Comparison of ENCODE assay signal across 8 cellular contexts in the genomic region with DNA sequence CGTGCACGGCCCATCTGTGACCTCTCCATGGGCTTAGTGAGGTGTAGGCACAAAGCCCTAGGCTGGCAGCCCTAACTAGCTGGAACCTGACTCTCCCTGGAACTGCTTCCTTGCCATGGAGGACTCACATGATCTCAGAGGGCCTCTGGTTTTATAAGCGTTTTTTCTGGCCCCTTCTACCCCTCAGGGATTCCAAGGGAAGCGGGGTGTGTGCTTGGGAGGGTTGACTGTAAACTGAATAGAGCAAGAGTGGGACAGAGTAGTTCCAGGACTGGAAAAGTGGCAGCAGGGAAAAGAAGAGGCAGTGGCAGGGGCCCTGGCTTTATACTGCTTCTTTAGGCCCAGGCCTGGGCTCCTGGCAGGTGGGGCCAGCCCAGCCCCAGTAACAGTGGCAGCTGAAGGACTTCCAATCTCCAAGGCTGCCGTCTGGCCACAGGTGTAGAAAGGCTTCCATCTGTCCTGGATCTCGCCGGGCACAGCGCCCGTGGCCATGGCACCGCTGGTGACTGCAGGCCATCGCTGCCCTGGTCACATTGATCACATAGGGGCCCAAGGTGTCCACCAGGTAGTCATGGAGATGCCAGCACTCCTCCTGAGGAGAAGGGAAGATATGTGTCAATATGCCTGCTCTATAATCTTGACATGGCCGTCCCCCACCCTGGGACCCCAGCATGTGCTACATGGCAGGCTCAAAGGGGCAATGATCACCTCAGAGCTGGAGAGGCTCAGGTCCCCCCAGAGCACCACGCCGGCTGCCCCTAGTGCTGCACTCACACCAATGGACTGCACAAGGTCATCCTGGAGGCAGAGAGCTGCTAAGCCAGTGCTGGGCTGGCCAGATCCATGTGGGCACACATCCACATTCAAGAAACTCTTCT. TPM values are rescaled to one million over a fixed set of nuclear protein-coding genes. Genes with fewer than 3 reads are reported as not detected.
A peak's percentile ranks its signal among the peaks of the same experiment; 100 is the strongest.
DNase-seq lines count a peak whose midpoint lies in the region; ATAC-seq, FAIRE-seq and TF ChIP-seq lines count a peak whose summit lies in the region.

No MANE protein-coding gene starts in this region.

- no peaks in the 10 kb centered on the region for H3K9me3 Mint-ChIP-seq in activated T-helper 1 cell treated with anti-CD3 and anti-CD28 coated beads, Interleukin-12 subunit alpha, Interleukin-12 subunit beta, Interleukin-2, Interleukin-4 antibody, amounts not matched to agents 30 ng/mL and 10 ng/mL and 1 ng/mL, durations not matched to agents 14 hours and 24 hours and 36 hours

- H3K36me3 Mint-ChIP-seq in activated T-helper 1 cell treated with anti-CD3 and anti-CD28 coated beads, Interleukin-12 subunit alpha, Interleukin-12 subunit beta, Interleukin-2, Interleukin-4 antibody, amounts not matched to agents 30 ng/mL and 10 ng/mL and 1 ng/mL, durations not matched to agents 14 hours and 24 hours and 36 hours (ENCODE audit: low read depth): peaks cover 13% of the 10 kb centered on the region

- FAIRE-seq in HTR-8/SVneo (lab: Jason Lieb, UNC): peak; percentile 60

- H3K36me3 ChIP-seq in hepatocyte (replicated peaks; ENCODE audit: insufficient read depth, low read depth) (no peaks in the 10 kb centered on the region), spleen (peaks cover 0 to 35% (median 22%) of the 10 kb centered on the region in 6 donors)

- DNase-seq in HTR-8/SVneo (ENCODE audit: insufficient read length, low spot score) (no peak), hepatocyte (ENCODE audit: low spot score) (no peak), spleen (peak; percentile 86), COLO829 (ENCODE audit: low spot score) (no peak), head of caudate nucleus (no peak)
- DNase-seq in activated T-helper 1 cell treated with anti-CD3 and anti-CD28 coated beads, Interleukin-12 subunit alpha, Interleukin-12 subunit beta, Interleukin-2, Interleukin-4 antibody, amounts not matched to agents 30 ng/mL and 10 ng/mL and 1 ng/mL, durations not matched to agents 14 hours and 24 hours and 36 hours (ENCODE audit: low spot score): no peak
- DNase-seq in stimulated activated CD4-positive, alpha-beta T cell treated with anti-CD3 and anti-CD28 coated beads, Interleukin-2, amount 100 ng/mL, for 48 hours: no peak

- H3K27me3 ChIP-seq in hepatocyte (no peaks in the 10 kb centered on the region), spleen (replicated peaks in 1 of 7) (no peaks in the 10 kb centered on the region)

- H3K4me3 Mint-ChIP-seq in activated T-helper 1 cell treated with anti-CD3 and anti-CD28 coated beads, Interleukin-12 subunit alpha, Interleukin-12 subunit beta, Interleukin-2, Interleukin-4 antibody, amounts not matched to agents 30 ng/mL and 10 ng/mL and 1 ng/mL, durations not matched to agents 14 hours and 24 hours and 36 hours: peak overlapping the region; percentile 96

- H3K27ac ChIP-seq in hepatocyte (peak overlapping the region; percentile 71), spleen (peak overlapping the region; percentile 45 to 88 (median 77))

- H3K4me1 ChIP-seq in hepatocyte (ENCODE audit: insufficient read depth) (peaks cover 18% of the 10 kb centered on the region), spleen (peaks cover 17 to 46% (median 32%) of the 10 kb centered on the region in 6 donors)

- no peak for ATAC-seq in HG03457 (IDR thresholded peaks at IDR 0.05; ENCODE audit: unreplicated experiment)

- H3K4me2 ChIP-seq in hepatocyte: peak overlapping the region; percentile 82

- H2AFZ ChIP-seq in hepatocyte: peak overlapping the region; percentile 54

- no peak for TF ChIP-seq CTCF in hepatocyte (IDR thresholded peaks at IDR 0.05; ENCODE audit: poor library complexity)
- no peak for TF ChIP-seq CTCF in spleen (IDR thresholded peaks at IDR 0.05 in 8 of 11, conservative IDR thresholded peaks at IDR 0.05 in 3 of 11)

- H3K9me2 ChIP-seq in hepatocyte (replicated peaks; ENCODE audit: insufficient read depth): no peaks in the 10 kb centered on the region

- intact Hi-C loops in activated T-helper 1 cell treated with anti-CD3 and anti-CD28 coated beads, Interleukin-12 subunit alpha, Interleukin-12 subunit beta, Interleukin-2, Interleukin-4 antibody, amounts not matched to agents 30 ng/mL and 10 ng/mL and 1 ng/mL, durations not matched to agents 14 hours and 24 hours and 36 hours (cut with micrococcal nuclease): loop anchor here (1.0 to 2.0 kb wide), 11 partner anchors 28 to 822 kb away; a partner anchor contains a TSS
- intact Hi-C loops in spleen (cut with DNase I; ENCODE audit: low total_unique reads): no loop called here
- intact Hi-C loops in head of caudate nucleus (cut with DNase I): loop anchor here (5.0 kb wide), 1 partner anchor 34 kb away; a partner anchor contains a TSS

- peak overlapping the region; percentile 83 for H3K27ac Mint-ChIP-seq in activated T-helper 1 cell treated with anti-CD3 and anti-CD28 coated beads, Interleukin-12 subunit alpha, Interleukin-12 subunit beta, Interleukin-2, Interleukin-4 antibody, amounts not matched to agents 30 ng/mL and 10 ng/mL and 1 ng/mL, durations not matched to agents 14 hours and 24 hours and 36 hours

- H4K20me1 ChIP-seq in hepatocyte (ENCODE audit: insufficient read depth, poor library complexity, severe bottlenecking): no peaks in the 10 kb centered on the region

- 83% methylated on average over 14 of the region's 14 CpGs for WGBS in hepatocyte (ENCODE audit: low lambda C conversion rate, missing lambda C conversion rate)
- WGBS in spleen, 5 donors: 62 to 74% (median 73%) methylated on average over 12 to 14 of the region's 14 CpGs

- H3K27me3 Mint-ChIP-seq in activated T-helper 1 cell treated with anti-CD3 and anti-CD28 coated beads, Interleukin-12 subunit alpha, Interleukin-12 subunit beta, Interleukin-2, Interleukin-4 antibody, amounts not matched to agents 30 ng/mL and 10 ng/mL and 1 ng/mL, durations not matched to agents 14 hours and 24 hours and 36 hours (ENCODE audit: insufficient read depth): no peaks in the 10 kb centered on the region

- no peak for TF ChIP-seq POLR2A in spleen (IDR thresholded peaks at IDR 0.05)

- H3K9me3 ChIP-seq in hepatocyte (ENCODE audit: low read depth): no peaks in the 10 kb centered on the region
- H3K9me3 ChIP-seq in spleen: no peaks in the 10 kb centered on the region

- peaks cover 17% of the 10 kb centered on the region for H3K4me1 Mint-ChIP-seq in activated T-helper 1 cell treated with anti-CD3 and anti-CD28 coated beads, Interleukin-12 subunit alpha, Interleukin-12 subunit beta, Interleukin-2, Interleukin-4 antibody, amounts not matched to agents 30 ng/mL and 10 ng/mL and 1 ng/mL, durations not matched to agents 14 hours and 24 hours and 36 hours (ENCODE audit: low read depth)

- H3K4me3 ChIP-seq in hepatocyte: no peak overlapping the region
- H3K4me3 ChIP-seq in spleen: peak overlapping the region in 5 of 8 donors; percentile 96 to 100 (median 98)

- H3K79me2 ChIP-seq in hepatocyte: peaks cover 16% of the 10 kb centered on the region

RNA-seq across cellular contexts. Expression of a gene that starts 0.9 kb away (rescaled TPM):
- 215 TPM in 2 replicates for total RNA-seq in activated T-helper 1 cell treated with anti-CD3 and anti-CD28 coated beads, Interleukin-12 subunit alpha, Interleukin-12 subunit beta, Interleukin-2, Interleukin-4 antibody, amounts not matched to agents 30 ng/mL and 10 ng/mL and 1 ng/mL, durations not matched to agents 14 hours and 24 hours and 36 hours
- total RNA-seq in hepatocyte (37.0 and 41.4 TPM in 2 replicates), spleen (10 to 100 TPM; 40.2 to 67.6 (median 48.0) TPM)
- polyA plus RNA-seq in hepatocyte (71.6 and 76.2 TPM in 2 replicates), spleen (10 to 100 TPM; 58.4 to 76.7 (median 74.8) TPM)

RNA-seq across cellular contexts. Expression of a gene that starts 6.0 kb away (rescaled TPM):
- 7.9 and 8.0 TPM in 2 replicates for total RNA-seq in activated T-helper 1 cell treated with anti-CD3 and anti-CD28 coated beads, Interleukin-12 subunit alpha, Interleukin-12 subunit beta, Interleukin-2, Interleukin-4 antibody, amounts not matched to agents 30 ng/mL and 10 ng/mL and 1 ng/mL, durations not matched to agents 14 hours and 24 hours and 36 hours
- total RNA-seq in hepatocyte (3.7 and 9.0 TPM in 2 replicates), spleen (1 to 10 TPM in 6 of 7 donors, under 1 TPM in 1; 0.73 to 3.8 (median 2.7) TPM)
- polyA plus RNA-seq in hepatocyte (5.6 and 7.0 TPM in 2 replicates), spleen (1 to 10 TPM; 1.4 to 2.4 (median 2.1) TPM)

RNA-seq across cellular contexts. Expression of a gene that starts 6.0 kb away (rescaled TPM):
- 18.1 and 19.6 TPM in 2 replicates for total RNA-seq in activated T-helper 1 cell treated with anti-CD3 and anti-CD28 coated beads, Interleukin-12 subunit alpha, Interleukin-12 subunit beta, Interleukin-2, Interleukin-4 antibody, amounts not matched to agents 30 ng/mL and 10 ng/mL and 1 ng/mL, durations not matched to agents 14 hours and 24 hours and 36 hours
- total RNA-seq in hepatocyte: 6.7 and 7.1 TPM in 2 replicates
- 17.0 and 19.5 TPM in 2 replicates for polyA plus RNA-seq in hepatocyte
- total RNA-seq in spleen: 10 to 100 TPM in 6 of 7 donors, 1 to 10 TPM in 1; 7.8 to 15.1 (median 11.8) TPM
- 10 to 100 TPM; 12.4 to 15.5 (median 15.2) TPM for polyA plus RNA-seq in spleen

RNA-seq across cellular contexts. Expression of a gene that starts 10.2 kb away (rescaled TPM):
- total RNA-seq in activated T-helper 1 cell treated with anti-CD3 and anti-CD28 coated beads, Interleukin-12 subunit alpha, Interleukin-12 subunit beta, Interleukin-2, Interleukin-4 antibody, amounts not matched to agents 30 ng/mL and 10 ng/mL and 1 ng/mL, durations not matched to agents 14 hours and 24 hours and 36 hours: 0.12 and 0.36 TPM in 2 replicates
- 22.3 and 34.3 TPM in 2 replicates for total RNA-seq in hepatocyte
- 5.5 and 11.8 TPM in 2 replicates for polyA plus RNA-seq in hepatocyte
- 100 to 1,000 TPM in 5 of 7 donors, 10 to 100 TPM in 2; 46.8 to 172 (median 122) TPM for total RNA-seq in spleen
- polyA plus RNA-seq in spleen: 10 to 100 TPM; 18.2 to 49.4 (median 46.6) TPM

RNA-seq across cellular contexts. Expression of a gene that starts 14.3 kb away (rescaled TPM):
- not detected in 2 replicates for total RNA-seq in activated T-helper 1 cell treated with anti-CD3 and anti-CD28 coated beads, Interleukin-12 subunit alpha, Interleukin-12 subunit beta, Interleukin-2, Interleukin-4 antibody, amounts not matched to agents 30 ng/mL and 10 ng/mL and 1 ng/mL, durations not matched to agents 14 hours and 24 hours and 36 hours
- total RNA-seq in hepatocyte (0.20 TPM in 1 of 2 replicates, not detected in the other), spleen (under 1 TPM in 1 of 7 donors, not detected in 6; 0.46 TPM)
- polyA plus RNA-seq in hepatocyte (0.39 TPM in 1 of 2 replicates, not detected in the other), spleen (under 1 TPM; 0.06 to 0.29 (median 0.20) TPM)
